ENCODE assay signal across 1 cellular context in the genomic region with DNA sequence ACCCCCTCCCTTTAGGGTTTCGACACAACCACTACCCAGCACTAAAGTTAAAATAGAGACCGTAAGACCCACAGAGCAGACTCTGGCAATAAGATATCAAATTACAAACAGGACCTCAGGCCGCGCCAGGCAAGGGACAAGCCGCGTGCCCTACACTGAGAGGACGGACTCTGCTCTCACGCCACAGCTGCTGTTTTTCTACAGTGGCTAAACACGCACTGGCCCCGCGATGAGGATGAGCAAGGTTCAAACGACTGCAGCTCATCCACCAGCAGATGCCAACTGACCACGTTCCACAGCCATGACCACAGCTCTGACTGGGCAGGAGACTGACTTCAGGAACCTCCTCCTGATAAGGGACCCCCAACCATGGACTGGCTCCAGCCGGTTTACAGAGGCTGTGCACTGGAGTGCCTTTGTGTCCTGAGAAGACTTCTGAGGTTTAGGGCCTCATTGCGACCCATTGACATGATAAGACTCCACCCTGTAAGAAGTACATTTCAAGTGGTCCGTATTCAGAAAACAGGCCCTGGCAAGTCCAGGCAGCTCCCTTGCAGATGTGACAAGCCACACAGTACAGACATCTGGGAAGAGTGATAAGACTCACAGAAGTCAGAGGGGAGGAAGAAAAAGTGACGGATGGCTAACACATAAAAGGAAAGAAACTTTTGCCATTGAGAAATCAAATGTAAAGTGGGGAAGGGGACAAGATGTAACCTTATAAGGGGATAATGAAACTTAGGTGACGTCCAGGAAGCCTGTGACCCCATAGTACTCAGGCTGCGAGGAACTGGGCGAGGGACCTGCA.
TF ChIP-seq lines count a peak whose summit lies in the region.

No MANE protein-coding gene starts in this region.

TF ChIP-seq in H1, 55 proteins besides CTCF, POLR2A, EP300 and RAD21 (continued from another document):
- TF ChIP-seq, protein P1, sequence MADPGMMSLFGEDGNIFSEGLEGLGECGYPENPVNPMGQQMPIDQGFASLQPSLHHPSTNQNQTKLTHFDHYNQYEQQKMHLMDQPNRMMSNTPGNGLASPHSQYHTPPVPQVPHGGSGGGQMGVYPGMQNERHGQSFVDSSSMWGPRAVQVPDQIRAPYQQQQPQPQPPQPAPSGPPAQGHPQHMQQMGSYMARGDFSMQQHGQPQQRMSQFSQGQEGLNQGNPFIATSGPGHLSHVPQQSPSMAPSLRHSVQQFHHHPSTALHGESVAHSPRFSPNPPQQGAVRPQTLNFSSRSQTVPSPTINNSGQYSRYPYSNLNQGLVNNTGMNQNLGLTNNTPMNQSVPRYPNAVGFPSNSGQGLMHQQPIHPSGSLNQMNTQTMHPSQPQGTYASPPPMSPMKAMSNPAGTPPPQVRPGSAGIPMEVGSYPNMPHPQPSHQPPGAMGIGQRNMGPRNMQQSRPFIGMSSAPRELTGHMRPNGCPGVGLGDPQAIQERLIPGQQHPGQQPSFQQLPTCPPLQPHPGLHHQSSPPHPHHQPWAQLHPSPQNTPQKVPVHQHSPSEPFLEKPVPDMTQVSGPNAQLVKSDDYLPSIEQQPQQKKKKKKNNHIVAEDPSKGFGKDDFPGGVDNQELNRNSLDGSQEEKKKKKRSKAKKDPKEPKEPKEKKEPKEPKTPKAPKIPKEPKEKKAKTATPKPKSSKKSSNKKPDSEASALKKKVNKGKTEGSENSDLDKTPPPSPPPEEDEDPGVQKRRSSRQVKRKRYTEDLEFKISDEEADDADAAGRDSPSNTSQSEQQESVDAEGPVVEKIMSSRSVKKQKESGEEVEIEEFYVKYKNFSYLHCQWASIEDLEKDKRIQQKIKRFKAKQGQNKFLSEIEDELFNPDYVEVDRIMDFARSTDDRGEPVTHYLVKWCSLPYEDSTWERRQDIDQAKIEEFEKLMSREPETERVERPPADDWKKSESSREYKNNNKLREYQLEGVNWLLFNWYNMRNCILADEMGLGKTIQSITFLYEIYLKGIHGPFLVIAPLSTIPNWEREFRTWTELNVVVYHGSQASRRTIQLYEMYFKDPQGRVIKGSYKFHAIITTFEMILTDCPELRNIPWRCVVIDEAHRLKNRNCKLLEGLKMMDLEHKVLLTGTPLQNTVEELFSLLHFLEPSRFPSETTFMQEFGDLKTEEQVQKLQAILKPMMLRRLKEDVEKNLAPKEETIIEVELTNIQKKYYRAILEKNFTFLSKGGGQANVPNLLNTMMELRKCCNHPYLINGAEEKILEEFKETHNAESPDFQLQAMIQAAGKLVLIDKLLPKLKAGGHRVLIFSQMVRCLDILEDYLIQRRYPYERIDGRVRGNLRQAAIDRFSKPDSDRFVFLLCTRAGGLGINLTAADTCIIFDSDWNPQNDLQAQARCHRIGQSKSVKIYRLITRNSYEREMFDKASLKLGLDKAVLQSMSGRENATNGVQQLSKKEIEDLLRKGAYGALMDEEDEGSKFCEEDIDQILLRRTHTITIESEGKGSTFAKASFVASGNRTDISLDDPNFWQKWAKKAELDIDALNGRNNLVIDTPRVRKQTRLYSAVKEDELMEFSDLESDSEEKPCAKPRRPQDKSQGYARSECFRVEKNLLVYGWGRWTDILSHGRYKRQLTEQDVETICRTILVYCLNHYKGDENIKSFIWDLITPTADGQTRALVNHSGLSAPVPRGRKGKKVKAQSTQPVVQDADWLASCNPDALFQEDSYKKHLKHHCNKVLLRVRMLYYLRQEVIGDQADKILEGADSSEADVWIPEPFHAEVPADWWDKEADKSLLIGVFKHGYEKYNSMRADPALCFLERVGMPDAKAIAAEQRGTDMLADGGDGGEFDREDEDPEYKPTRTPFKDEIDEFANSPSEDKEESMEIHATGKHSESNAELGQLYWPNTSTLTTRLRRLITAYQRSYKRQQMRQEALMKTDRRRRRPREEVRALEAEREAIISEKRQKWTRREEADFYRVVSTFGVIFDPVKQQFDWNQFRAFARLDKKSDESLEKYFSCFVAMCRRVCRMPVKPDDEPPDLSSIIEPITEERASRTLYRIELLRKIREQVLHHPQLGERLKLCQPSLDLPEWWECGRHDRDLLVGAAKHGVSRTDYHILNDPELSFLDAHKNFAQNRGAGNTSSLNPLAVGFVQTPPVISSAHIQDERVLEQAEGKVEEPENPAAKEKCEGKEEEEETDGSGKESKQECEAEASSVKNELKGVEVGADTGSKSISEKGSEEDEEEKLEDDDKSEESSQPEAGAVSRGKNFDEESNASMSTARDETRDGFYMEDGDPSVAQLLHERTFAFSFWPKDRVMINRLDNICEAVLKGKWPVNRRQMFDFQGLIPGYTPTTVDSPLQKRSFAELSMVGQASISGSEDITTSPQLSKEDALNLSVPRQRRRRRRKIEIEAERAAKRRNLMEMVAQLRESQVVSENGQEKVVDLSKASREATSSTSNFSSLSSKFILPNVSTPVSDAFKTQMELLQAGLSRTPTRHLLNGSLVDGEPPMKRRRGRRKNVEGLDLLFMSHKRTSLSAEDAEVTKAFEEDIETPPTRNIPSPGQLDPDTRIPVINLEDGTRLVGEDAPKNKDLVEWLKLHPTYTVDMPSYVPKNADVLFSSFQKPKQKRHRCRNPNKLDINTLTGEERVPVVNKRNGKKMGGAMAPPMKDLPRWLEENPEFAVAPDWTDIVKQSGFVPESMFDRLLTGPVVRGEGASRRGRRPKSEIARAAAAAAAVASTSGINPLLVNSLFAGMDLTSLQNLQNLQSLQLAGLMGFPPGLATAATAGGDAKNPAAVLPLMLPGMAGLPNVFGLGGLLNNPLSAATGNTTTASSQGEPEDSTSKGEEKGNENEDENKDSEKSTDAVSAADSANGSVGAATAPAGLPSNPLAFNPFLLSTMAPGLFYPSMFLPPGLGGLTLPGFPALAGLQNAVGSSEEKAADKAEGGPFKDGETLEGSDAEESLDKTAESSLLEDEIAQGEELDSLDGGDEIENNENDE (IDR thresholded peaks at IDR 0.05; ENCODE audit: insufficient replicate concordance, low read length), result no peak
- TF ChIP-seq BACH1 (IDR thresholded peaks at IDR 0.05; ENCODE audit: low read length), result no peak
